9 cellular contexts compared by ENCODE assay signal in the genomic region with DNA sequence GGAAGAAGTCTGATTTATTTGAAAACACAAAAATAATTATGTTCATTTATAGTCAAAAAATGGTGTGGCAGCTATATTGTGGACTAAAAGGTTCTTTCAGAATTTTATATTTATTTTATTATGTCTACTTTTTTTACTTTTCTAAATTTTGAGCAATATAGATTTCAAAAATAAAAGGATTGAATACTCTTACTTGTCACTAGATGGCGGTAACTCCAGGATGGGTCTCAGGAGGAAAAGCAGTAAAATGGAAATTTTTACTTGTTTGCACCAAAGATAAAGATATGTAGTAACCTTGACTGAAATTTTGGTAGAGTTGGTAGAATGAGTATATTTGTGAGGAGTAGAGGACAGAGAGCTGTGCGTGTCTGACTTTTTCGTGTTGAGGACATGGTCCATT. TPM values are rescaled to one million over a fixed set of nuclear protein-coding genes. Genes with fewer than 3 reads are reported as not detected.
DNase-seq lines count a peak whose midpoint lies in the region; FAIRE-seq lines count a peak whose summit lies in the region.
"Had no signal": no experiment of that assay in that cellular context is flagged by ENCODE, and none has a peak within 500 bp of the region (broad histone marks: within the 10 kb centered on the region; RNA-seq: fewer than 3 reads in every experiment).

No MANE protein-coding gene starts in this region.

- DNase-seq in CD1c-positive myeloid dendritic cell (ENCODE audit: extremely low spot score) (peak; percentile 7), H7 (peak; percentile 11), kidney glomerular epithelial cell (lab: John Stamatoyannopoulos, UW) (peak; percentile 3), COLO829 (ENCODE audit: low spot score) (no peak), mucosa of gallbladder (ENCODE audit: low spot score) (no peak), NCI-H128 (lab: John Stamatoyannopoulos, UW; ENCODE audit: unreplicated experiment) (no peak), NCI-H2107 treated with DMSO at 0.1 percent for 48 hours (lab: John Stamatoyannopoulos, UW; ENCODE audit: unreplicated experiment) (no peak)

- FAIRE-seq in TTC549 (lab: Jason Lieb, UNC) = peak; percentile 89
- FAIRE-seq: urothelium cell line had no signal

- H3K36me3 ChIP-seq in H7 (replicated peaks; ENCODE audit: control insufficient read depth, insufficient read depth, low read length) = no peaks in the 10 kb centered on the region

- no peaks in the 10 kb centered on the region for H3K27me3 ChIP-seq in H7 (ENCODE audit: control insufficient read depth, insufficient read depth, low read length)

- no peak overlapping the region for H3K4me3 ChIP-seq in H7 (ENCODE audit: insufficient read depth, low read depth, low read length)

RNA-seq across cellular contexts. Expression of a gene that starts 14.5 kb away (rescaled TPM):
- 2.7 and 3.4 TPM in 2 replicates for total RNA-seq in H7 (2014; rRNA removed; shearing (Covaris generic))
- total RNA-seq in mucosa of gallbladder = not detected

Comparison
In these comparisons a context has a peak if more than half of its experiments do, and no peak if none do; other contexts are left out.
1. DNase-seq: peak in CD1c-positive myeloid dendritic cell (single experiment), H7 (single experiment) and kidney glomerular epithelial cell (single experiment); none in COLO829 (single experiment), mucosa of gallbladder (single experiment), NCI-H128 (single experiment) and NCI-H2107 treated with DMSO at 0.1 percent for 48 hours (single experiment).